9 cellular contexts compared by ENCODE assay signal in the genomic region with DNA sequence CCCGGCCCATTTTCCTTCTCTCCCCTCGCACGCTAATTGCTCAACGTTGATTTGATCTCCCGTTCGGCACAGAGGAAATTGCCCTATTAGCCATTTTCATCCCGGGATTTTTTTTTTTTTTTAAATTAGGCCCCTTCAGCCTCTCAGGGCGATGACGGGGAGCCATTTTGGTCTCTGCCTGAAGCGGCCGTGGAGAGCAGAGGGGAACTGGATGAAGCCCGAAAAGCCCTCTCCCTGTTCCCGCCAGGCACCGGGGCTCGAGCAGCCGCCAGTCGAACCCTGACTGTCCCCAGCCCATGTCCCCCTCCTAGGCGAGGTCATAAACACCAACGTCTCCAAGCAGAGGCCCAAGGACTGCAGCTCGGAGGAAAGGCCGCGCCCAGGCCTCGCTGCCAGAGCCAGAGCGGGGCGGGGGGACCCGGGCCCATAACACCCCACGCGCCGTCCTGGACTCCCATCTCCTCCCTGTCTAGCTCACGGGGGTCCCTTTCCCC. TPM values are rescaled to one million over a fixed set of nuclear protein-coding genes. Genes with fewer than 3 reads are reported as not detected.
DNase-seq lines count a peak whose midpoint lies in the region; ATAC-seq, FAIRE-seq and TF ChIP-seq lines count a peak whose summit lies in the region.
"Had no signal": no experiment of that assay in that cellular context is flagged by ENCODE, and none has a peak within 500 bp of the region (broad histone marks: within the 10 kb centered on the region; RNA-seq: fewer than 3 reads in every experiment).

No MANE protein-coding gene starts in this region.

- H3K36me3 ChIP-seq in iPS-18a (ENCODE audit: control insufficient read depth, low read depth, low read length) (no peaks in the 10 kb centered on the region), spleen (peaks cover 0 to 43% (median 37%) of the 10 kb centered on the region in 6 donors)

- H3K4me3 Mint-ChIP-seq in HFFc6: peak overlapping the region; percentile 41; the same call in 1 of the 2 replicates
- H3K4me3 Mint-ChIP-seq in activated T-helper 17 cell treated with anti-CD3 and anti-CD28 coated beads, Interleukin-2, amount 50 U/mL, for 72 hours: peak overlapping the region; percentile 70

- intact Hi-C loops in spleen (cut with DNase I; ENCODE audit: low total_unique reads): loop anchor here (2.0 to 10.0 kb wide), 3 partner anchors 52 to 316 kb away; a partner anchor contains a TSS

- H3K36me3 Mint-ChIP-seq in HFFc6 (ENCODE audit: low read depth): no peaks in the 10 kb centered on the region
- no peaks in the 10 kb centered on the region for H3K36me3 Mint-ChIP-seq in activated T-helper 17 cell treated with anti-CD3 and anti-CD28 coated beads, Interleukin-2, amount 50 U/mL, for 72 hours (ENCODE audit: low read depth)

- no peak for FAIRE-seq in D721Med (lab: Jason Lieb, UNC)

- peaks cover 8% of the 10 kb centered on the region; the same call in 1 of the 2 replicates for H3K4me1 Mint-ChIP-seq in HFFc6 (ENCODE audit: low read depth)
- H3K4me1 Mint-ChIP-seq in activated T-helper 17 cell treated with anti-CD3 and anti-CD28 coated beads, Interleukin-2, amount 50 U/mL, for 72 hours: no peaks in the 10 kb centered on the region

- H3K9me3 ChIP-seq in iPS-18a (ENCODE audit: control insufficient read depth, low read depth, low read length) (no peaks in the 10 kb centered on the region), spleen (no peaks in the 10 kb centered on the region)
- H3K9me3 ChIP-seq: thyroid gland had no signal

- WGBS in spleen, 5 donors: 16 to 46% (median 25%) methylated on average over 19 to 30 of the region's 30 CpGs

- H3K27me3 ChIP-seq in iPS-18a (ENCODE audit: control insufficient read depth, insufficient read depth, low read length): peaks cover 17% of the 10 kb centered on the region
- H3K27me3 ChIP-seq in spleen (replicated peaks in 1 of 7): peaks cover 0 to 5% (median 0%) of the 10 kb centered on the region in 7 donors
- H3K27me3 ChIP-seq: thyroid gland had no signal

- peak; percentile 22 for ATAC-seq in activated T-helper 17 cell treated with anti-CD3 and anti-CD28 coated beads, Interleukin-2, amount 50 U/mL, for 72 hours (replicated peaks)

- H3K27ac Mint-ChIP-seq in HFFc6: no peak overlapping the region
- peak overlapping the region; percentile 41 for H3K27ac Mint-ChIP-seq in activated T-helper 17 cell treated with anti-CD3 and anti-CD28 coated beads, Interleukin-2, amount 50 U/mL, for 72 hours

- H3K4me3 ChIP-seq in iPS-18a (ENCODE audit: low read length) (peak overlapping the region; percentile 28), spleen (peak overlapping the region; percentile 8 to 68 (median 39))

- H3K9ac ChIP-seq in iPS-18a (ENCODE audit: low read length): no peak overlapping the region

- H3K4me1 ChIP-seq in iPS-18a (ENCODE audit: control insufficient read depth, low read depth, low read length) (peaks cover 12% of the 10 kb centered on the region), spleen (peaks cover 14 to 31% (median 26%) of the 10 kb centered on the region in 6 donors)

- H3K27ac ChIP-seq in iPS-18a (ENCODE audit: low read length): no peak overlapping the region
- peak overlapping the region; percentile 65 to 87 (median 79) for H3K27ac ChIP-seq in spleen
- H3K27ac ChIP-seq: thyroid gland had no signal

- no peak for TF ChIP-seq CTCF in HFFc6 (IDR thresholded peaks at IDR 0.05)
- TF ChIP-seq CTCF in spleen (IDR thresholded peaks at IDR 0.05 in 8 of 11, conservative IDR thresholded peaks at IDR 0.05 in 3 of 11): no peak
- no peak for TF ChIP-seq CTCF in D721Med (IDR thresholded peaks at IDR 0.05; ENCODE audit: insufficient read depth, missing control alignments)

- peaks cover 6% of the 10 kb centered on the region for H3K27me3 Mint-ChIP-seq in HFFc6 (ENCODE audit: insufficient read depth)
- H3K27me3 Mint-ChIP-seq in activated T-helper 17 cell treated with anti-CD3 and anti-CD28 coated beads, Interleukin-2, amount 50 U/mL, for 72 hours: peaks cover 3% of the 10 kb centered on the region

- no peak for TF ChIP-seq POLR2A in spleen (IDR thresholded peaks at IDR 0.05)
- no peak for TF ChIP-seq POLR2A in erythroblast (IDR thresholded peaks at IDR 0.05; ENCODE audit: low read length)

- no peaks in the 10 kb centered on the region for H3K9me3 Mint-ChIP-seq in HFFc6
- no peaks in the 10 kb centered on the region for H3K9me3 Mint-ChIP-seq in activated T-helper 17 cell treated with anti-CD3 and anti-CD28 coated beads, Interleukin-2, amount 50 U/mL, for 72 hours

- DNase-seq in HFFc6 (no peak), spleen (no peak), 8988T (no peak), SW480 (ENCODE audit: low spot score) (no peak), D721Med (ENCODE audit: insufficient read length, low spot score) (no peak), erythroblast (lab: John Stamatoyannopoulos, UW) (no peak)

RNA-seq across cellular contexts. Expression of a gene that starts 44.7 kb away (rescaled TPM):
- under 1 TPM in 2 of 6 experiments, not detected in 4; 0.38 to 0.96 TPM for total RNA-seq in HFFc6 (2021; fragmentation: NEBNext Ultra II Directional; extraction: Animal tissue kit (Norgen Biotek cat#: 25700))
- total RNA-seq in activated T-helper 17 cell treated with anti-CD3 and anti-CD28 coated beads, Interleukin-2, amount 50 U/mL, for 72 hours: not detected
- total RNA-seq in spleen: under 1 TPM in 2 of 7 donors, not detected in 5; 0.47 to 0.82 TPM
- under 1 TPM; 0.28 to 0.68 (median 0.35) TPM for polyA plus RNA-seq in spleen

RNA-seq across cellular contexts. Expression of a gene that starts 52.4 kb away (rescaled TPM):
- total RNA-seq in HFFc6 (2021; fragmentation: NEBNext Ultra II Directional; extraction: Animal tissue kit (Norgen Biotek cat#: 25700)): 10 to 100 TPM in 4 of 6 experiments, 1 to 10 TPM in 2; 8.7 to 14.2 (median 11.0) TPM
- 10 to 100 TPM in 1 of 2 donors, 1 to 10 TPM in 1; 9.4 to 12.0 TPM for total RNA-seq in activated T-helper 17 cell treated with anti-CD3 and anti-CD28 coated beads, Interleukin-2, amount 50 U/mL, for 72 hours
- 10 to 100 TPM; 55.9 to 80.8 (median 75.3) TPM for total RNA-seq in spleen
- polyA plus RNA-seq in spleen: 100 to 1,000 TPM in 1 of 3 donors, 10 to 100 TPM in 2; 83.5 to 150 (median 97.4) TPM
